ENCODE assay signal across 8 cellular contexts in genomic region chr17:31535581-31535981, GRCh38.
A peak's percentile ranks its signal among the peaks of the same experiment; 100 is the strongest.
DNase-seq lines count a peak whose midpoint lies in the region; ATAC-seq and TF ChIP-seq lines count a peak whose summit lies in the region.
"Had no signal": no experiment of that assay in that cellular context is flagged by ENCODE, and none has a peak within 500 bp of the region (broad histone marks: within the 10 kb centered on the region; RNA-seq: fewer than 3 reads in every experiment).

No MANE protein-coding gene starts in this region.

- no peaks in the 10 kb centered on the region for H3K9me3 ChIP-seq in CD4-positive, alpha-beta memory T cell (ENCODE audit: control insufficient read depth in 1 of 2, low read length in 2 of 2)

- no peaks in the 10 kb centered on the region for H3K79me2 ChIP-seq in KMS-11 (ENCODE audit: insufficient read depth, low read depth)

- H3K9ac ChIP-seq in KMS-11 = no peak overlapping the region

- no peaks in the 10 kb centered on the region for H4K20me1 ChIP-seq in KMS-11 (ENCODE audit: insufficient read depth)

- peak overlapping the region; percentile 25 to 92 (median 80) for H3K4me3 Mint-ChIP-seq in naive B cell
- no peak overlapping the region for H3K4me3 Mint-ChIP-seq in CD4-positive, alpha-beta memory T cell

- CTCF ChIA-PET in CD4-positive, alpha-beta memory T cell (lab: Charles Lee; ENCODE audit: partially characterized antibody) = interaction anchor here (1.7 to 2.7 kb wide), 3 partner anchors 11 to 306 kb away, joined by 8 to 14 read pairs (median 11); no protein-coding TSS in a partner anchor

- intact Hi-C loops in sciatic nerve (cut with DNase I) = loop anchor here (5.0 kb wide), 1 partner anchor 307 kb away; no protein-coding TSS in a partner anchor
- intact Hi-C loops in CD4-positive, alpha-beta memory T cell (cut with micrococcal nuclease) = no loop called here

- H3K4me1 Mint-ChIP-seq in naive B cell = peaks cover 53 to 76% (median 69%) of the 10 kb centered on the region in 3 donors
- H3K4me1 Mint-ChIP-seq in CD4-positive, alpha-beta memory T cell = peaks cover 0 to 11% (median 9%) of the 10 kb centered on the region in 4 donors

- H3K9me3 Mint-ChIP-seq in naive B cell = peaks cover 0 to 2% (median 0%) of the 10 kb centered on the region in 7 donors
- H3K9me3 Mint-ChIP-seq in CD4-positive, alpha-beta memory T cell = peaks cover 0 to 1% (median 0%) of the 10 kb centered on the region in 8 donors

- H3K4me3 ChIP-seq in KMS-11 (IDR thresholded peaks at IDR 0.05; ENCODE audit: insufficient read depth, low read depth, low read length) = no peak overlapping the region
- H3K4me3 ChIP-seq in CD4-positive, alpha-beta memory T cell (ENCODE audit: low read length in 2 of 2) = no peak overlapping the region
- H3K4me3 ChIP-seq: lung had no signal

- no peak overlapping the region for H2AFZ ChIP-seq in KMS-11 (ENCODE audit: low read depth)

- peaks cover 4 to 8% of the 10 kb centered on the region in 2 donors for H3K36me3 Mint-ChIP-seq in naive B cell
- peaks cover 18 to 27% of the 10 kb centered on the region in 2 donors for H3K36me3 Mint-ChIP-seq in CD4-positive, alpha-beta memory T cell

- H3K27ac Mint-ChIP-seq in naive B cell = peak overlapping the region in 3 of 6 donors; percentile 61 to 92 (median 85)
- peak overlapping the region in 3 of 7 donors; percentile 3 to 50 (median 23) for H3K27ac Mint-ChIP-seq in CD4-positive, alpha-beta memory T cell

- no peak for TF ChIP-seq CTCF in KMS-11 (conservative IDR thresholded peaks at IDR 0.05; ENCODE audit: low read depth, low read length)

- DNase-seq in naive B cell = peak; percentile 76
- DNase-seq in sciatic nerve (ENCODE audit: low spot score) = no peak
- DNase-seq in CD4-positive, alpha-beta memory T cell = no peak

- POLR2A ChIA-PET in CD4-positive, alpha-beta memory T cell (lab: Charles Lee; ENCODE audit: partially characterized antibody) = interaction anchor here (1.8 to 2.3 kb wide), 2 partner anchors 14 to 48 kb away, joined by 6 to 7 read pairs; no protein-coding TSS in a partner anchor

- no peaks in the 10 kb centered on the region for H3K27me3 ChIP-seq in KMS-11 (ENCODE audit: insufficient read depth, low read depth)
- H3K27me3 ChIP-seq in CD4-positive, alpha-beta memory T cell (ENCODE audit: insufficient read depth, low read length) = no peaks in the 10 kb centered on the region

- peak; percentile 79 for ATAC-seq in GM18868 (IDR thresholded peaks at IDR 0.05; ENCODE audit: unreplicated experiment)
- ATAC-seq in GM21737 (IDR thresholded peaks at IDR 0.05; ENCODE audit: unreplicated experiment) = peak; percentile 70
- ATAC-seq in naive B cell (ENCODE audit: low read depth in 2 of 2) = peak; percentile 90 to 94
- no peak for ATAC-seq in HG03439 (IDR thresholded peaks at IDR 0.05; ENCODE audit: unreplicated experiment)
- no peak for ATAC-seq in sciatic nerve

- no peaks in the 10 kb centered on the region for H3K27me3 Mint-ChIP-seq in naive B cell
- no peaks in the 10 kb centered on the region for H3K27me3 Mint-ChIP-seq in CD4-positive, alpha-beta memory T cell

- H3K27ac ChIP-seq in KMS-11 = peak overlapping the region; percentile 14; the same call in 1 of the 2 replicates
- H3K27ac ChIP-seq in CD4-positive, alpha-beta memory T cell (ENCODE audit: low read depth, low read length) = no peak overlapping the region

- peaks cover 39% of the 10 kb centered on the region for H3K4me1 ChIP-seq in KMS-11 (ENCODE audit: low read depth, poor library complexity, severe bottlenecking)
- H3K4me1 ChIP-seq in CD4-positive, alpha-beta memory T cell (ENCODE audit: insufficient read depth, low read length) = no peaks in the 10 kb centered on the region

- H3K4me2 ChIP-seq in KMS-11 = peak overlapping the region; percentile 33

- no peaks in the 10 kb centered on the region for H3K36me3 ChIP-seq in KMS-11 (ENCODE audit: insufficient read depth)
- peaks cover 21% of the 10 kb centered on the region for H3K36me3 ChIP-seq in CD4-positive, alpha-beta memory T cell (ENCODE audit: insufficient read depth, low read length)

Comparison
In these comparisons a context has a peak if more than half of its experiments do, and no peak if none do; other contexts are left out.
1. ATAC-seq: peak in GM18868 (single experiment), GM21737 (single experiment) and naive B cell (2 of 2); none in HG03439 (single experiment) and sciatic nerve (single experiment).
2. H3K4me3 Mint-ChIP-seq: peak in naive B cell (8 of 8); none in CD4-positive, alpha-beta memory T cell (0 of 8).